ENCODE assay signal across 1 cellular context in genomic region chr16:11233727-11234376, GRCh38.
TF ChIP-seq lines count a peak whose summit lies in the region.

No MANE protein-coding gene starts in this region.

TF ChIP-seq in GM23338, 12 proteins besides CTCF, POLR2A, EP300 and RAD21 (continued from another document):
- no peak for TF ChIP-seq ZNF462 (CRISPR knock-in tag; IDR thresholded peaks at IDR 0.05)
- TF ChIP-seq JUNB (IDR thresholded peaks at IDR 0.05; ENCODE audit: unreplicated experiment): no peak
- no peak for TF ChIP-seq ZNF114 (CRISPR knock-in tag; IDR thresholded peaks at IDR 0.05)
- no peak for TF ChIP-seq EZH2phosphoT487 (IDR thresholded peaks at IDR 0.05; ENCODE audit: unreplicated experiment)
- TF ChIP-seq NANOG (IDR thresholded peaks at IDR 0.05; ENCODE audit: borderline replicate concordance): no peak
